Comparison of ENCODE assay signal across 21 cellular contexts in genomic region chr1:30380625-30380984, GRCh38.
A peak's percentile ranks its signal among the peaks of the same experiment; 100 is the strongest.
DNase-seq lines count a peak whose midpoint lies in the region; ATAC-seq and TF ChIP-seq lines count a peak whose summit lies in the region.
"Had no signal": no experiment of that assay in that cellular context is flagged by ENCODE, and none has a peak within 500 bp of the region (broad histone marks: within the 10 kb centered on the region; RNA-seq: fewer than 3 reads in every experiment).

No MANE protein-coding gene starts in this region.

- H3K27ac Mint-ChIP-seq in CD14-positive monocyte, result no peak overlapping the region
- H3K27ac Mint-ChIP-seq in mesothelial cell of epicardium, result no peak overlapping the region
- no peak overlapping the region for H3K27ac Mint-ChIP-seq in immature natural killer cell
- H3K27ac Mint-ChIP-seq: activated naive CD8-positive, alpha-beta T cell treated with anti-CD3 and anti-CD28 coated beads, Interleukin-2, amount 10 ng/mL, durations not matched to agents 7 days and 5 days; activated T-cell treated with anti-CD3 and anti-CD28 coated beads, Interleukin-2, amount 50 U/mL, for 24 hours; dendritic cell treated with granulocyte-macrophage colony-stimulating factor and Interleukin-4, amounts not matched to agents 40 ng/mL and 50 ng/mL, for 4 days; memory B cell; T-helper 1 cell treated with Interleukin-12 subunit alpha and Interleukin-12 subunit beta and Interleukin-4 antibody, amounts not matched to agents 30 μg/mL and 1 μg/mL, for 36 hours had no signal

- no peak for DNase-seq in CD14-positive monocyte (ENCODE audit: low spot score)
- DNase-seq in GM13977 (ENCODE audit: low spot score), result no peak
- no peak for DNase-seq in PC-9
- DNase-seq in mesothelial cell of epicardium (ENCODE audit: low spot score in 2 of 2, unreplicated experiment in 2 of 2), result no peak
- DNase-seq in immature natural killer cell, result no peak
- DNase-seq: activated gamma-delta T cell; psoas muscle; stimulated activated naive CD4-positive, alpha-beta T cell treated with Interleukin-2 at 50 U/mL for 16 hours had no signal

- H3K4me3 Mint-ChIP-seq in CD14-positive monocyte, result no peak overlapping the region
- H3K4me3 Mint-ChIP-seq in mesothelial cell of epicardium, result no peak overlapping the region
- no peak overlapping the region for H3K4me3 Mint-ChIP-seq in immature natural killer cell
- H3K4me3 Mint-ChIP-seq: activated naive CD8-positive, alpha-beta T cell treated with anti-CD3 and anti-CD28 coated beads, Interleukin-2, amount 10 ng/mL, durations not matched to agents 7 days and 5 days; activated T-cell treated with anti-CD3 and anti-CD28 coated beads, Interleukin-2, amount 50 U/mL, for 24 hours; CD8-positive, alpha-beta memory T cell; dendritic cell treated with granulocyte-macrophage colony-stimulating factor and Interleukin-4, amounts not matched to agents 40 ng/mL and 50 ng/mL, for 4 days; memory B cell; T-helper 1 cell treated with Interleukin-12 subunit alpha and Interleukin-12 subunit beta and Interleukin-4 antibody, amounts not matched to agents 30 μg/mL and 1 μg/mL, for 36 hours had no signal

- no peak overlapping the region for H3K4me3 ChIP-seq in PC-9
- H3K4me3 ChIP-seq: ascending aorta, esophagus muscularis mucosa, hepatocyte, Peyer's patch, psoas muscle had no signal

- in situ Hi-C loops in GM13977 (cut with MboI; ENCODE audit: low pct_unique_long_range_greater_than_20kb, low sequenced_read_pairs, unreplicated experiment), result no loop called here

- TF ChIP-seq CTCF in CD14-positive monocyte (IDR thresholded peaks at IDR 0.05) (peak; percentile 68), GM13977 (IDR thresholded peaks at IDR 0.05; ENCODE audit: extremely low read depth, insufficient read depth, missing control alignments) (peak; percentile 13), PC-9 (conservative IDR thresholded peaks at IDR 0.05) (peak; percentile 23; the same call in 1 of the 2 replicates), mesothelial cell of epicardium (IDR thresholded peaks at IDR 0.05; ENCODE audit: unreplicated experiment) (peak; percentile 6)

- no TSS peak for BruUV-seq in PC-9 (replicated peaks; lab: Mats Ljungman, UMichigan)

- no peaks in the 10 kb centered on the region for H3K79me2 ChIP-seq in PC-9 (ENCODE audit: low read depth)
- H3K79me2 ChIP-seq: hepatocyte had no signal

- H4K20me1 ChIP-seq in PC-9 (ENCODE audit: insufficient read depth), result no peaks in the 10 kb centered on the region

- H3K9me3 ChIP-seq in PC-9 (ENCODE audit: insufficient read depth, low read depth), result no peaks in the 10 kb centered on the region
- H3K9me3 ChIP-seq: ascending aorta, esophagus muscularis mucosa, Peyer's patch, psoas muscle had no signal

- H3F3A ChIP-seq in PC-9 (ENCODE audit: insufficient read depth, low read depth), result no peaks in the 10 kb centered on the region

- H3K4me1 ChIP-seq in PC-9 (replicated peaks; ENCODE audit: insufficient read depth), result no peaks in the 10 kb centered on the region
- H3K4me1 ChIP-seq: ascending aorta, Peyer's patch, psoas muscle had no signal

- POLR2A ChIA-PET in PC-9 (lab: Charles Lee; ENCODE audit: unreplicated experiment), result no interaction called here

- no peaks in the 10 kb centered on the region for H3K36me3 Mint-ChIP-seq in CD14-positive monocyte
- H3K36me3 Mint-ChIP-seq in mesothelial cell of epicardium, result no peaks in the 10 kb centered on the region
- no peaks in the 10 kb centered on the region for H3K36me3 Mint-ChIP-seq in immature natural killer cell
- H3K36me3 Mint-ChIP-seq: activated naive CD8-positive, alpha-beta T cell treated with anti-CD3 and anti-CD28 coated beads, Interleukin-2, amount 10 ng/mL, durations not matched to agents 7 days and 5 days; CD8-positive, alpha-beta memory T cell; memory B cell had no signal

- intact Hi-C loops in CD14-positive monocyte (cut with micrococcal nuclease), result loop anchor here (5.0 kb wide), 2 partner anchors 588 to 1143 kb away; partner anchors contain the start of gene PTPRU (in 2 of the 2)
- intact Hi-C loops in PC-9 (cut with micrococcal nuclease; ENCODE audit: unreplicated experiment), result loop anchor here (5.0 kb wide), 2 partner anchors 327 to 1038 kb away; no protein-coding TSS in a partner anchor

- CTCF ChIA-PET in PC-9 (lab: Charles Lee), result interaction anchor here (0.5 to 1.5 kb wide), 5 partner anchors 31 to 767 kb away, joined by 3 to 4 read pairs (median 3); no protein-coding TSS in a partner anchor

- H3K9me2 ChIP-seq in PC-9 (ENCODE audit: insufficient read depth), result no peaks in the 10 kb centered on the region

- H3K27me3 Mint-ChIP-seq in CD14-positive monocyte (ENCODE audit: low read depth in 3 of 3), result peaks cover 3 to 9% (median 7%) of the 10 kb centered on the region in 3 donors
- H3K27me3 Mint-ChIP-seq in mesothelial cell of epicardium (ENCODE audit: low read depth), result peaks cover 24% of the 10 kb centered on the region
- peaks cover 2 to 8% (median 2%) of the 10 kb centered on the region in 3 donors for H3K27me3 Mint-ChIP-seq in immature natural killer cell (ENCODE audit: low read depth in 3 of 3)

- no peak overlapping the region for H3K27ac ChIP-seq in PC-9
- H3K27ac ChIP-seq: ascending aorta, esophagus muscularis mucosa, HL-60, Peyer's patch, psoas muscle had no signal

- H3K4me2 ChIP-seq in PC-9, result no peak overlapping the region
- H3K4me2 ChIP-seq: hepatocyte had no signal

- no peak for ATAC-seq in GM21576 (IDR thresholded peaks at IDR 0.05; ENCODE audit: unreplicated experiment)
- no peak for ATAC-seq in HG03280 (IDR thresholded peaks at IDR 0.05; ENCODE audit: unreplicated experiment)

- H3K4me1 Mint-ChIP-seq in CD14-positive monocyte, result peaks cover 2% of the 10 kb centered on the region
- H3K4me1 Mint-ChIP-seq in mesothelial cell of epicardium, result peaks cover 49% of the 10 kb centered on the region
- no peaks in the 10 kb centered on the region for H3K4me1 Mint-ChIP-seq in immature natural killer cell

- no peak overlapping the region for H2AFZ ChIP-seq in PC-9
- H2AFZ ChIP-seq: hepatocyte had no signal

- no peaks in the 10 kb centered on the region for H3K9me3 Mint-ChIP-seq in CD14-positive monocyte
- H3K9me3 Mint-ChIP-seq in mesothelial cell of epicardium, result no peaks in the 10 kb centered on the region
- H3K9me3 Mint-ChIP-seq in immature natural killer cell, result peaks cover 0 to 2% (median 0%) of the 10 kb centered on the region in 6 donors
- H3K9me3 Mint-ChIP-seq: activated naive CD8-positive, alpha-beta T cell treated with anti-CD3 and anti-CD28 coated beads, Interleukin-2, amount 10 ng/mL, durations not matched to agents 7 days and 5 days; activated T-cell treated with anti-CD3 and anti-CD28 coated beads, Interleukin-2, amount 50 U/mL, for 24 hours; CD8-positive, alpha-beta memory T cell; dendritic cell treated with granulocyte-macrophage colony-stimulating factor and Interleukin-4, amounts not matched to agents 40 ng/mL and 50 ng/mL, for 4 days; memory B cell; T-helper 1 cell treated with Interleukin-12 subunit alpha and Interleukin-12 subunit beta and Interleukin-4 antibody, amounts not matched to agents 30 μg/mL and 1 μg/mL, for 36 hours had no signal

- no peaks in the 10 kb centered on the region for H3K36me3 ChIP-seq in PC-9 (ENCODE audit: low read depth)
- H3K36me3 ChIP-seq: ascending aorta, esophagus muscularis mucosa, Peyer's patch had no signal

- peaks cover 19% of the 10 kb centered on the region; the same call in 1 of the 2 replicates for H3K27me3 ChIP-seq in PC-9 (ENCODE audit: insufficient read depth, low read depth)
- H3K27me3 ChIP-seq: ascending aorta, hepatocyte, Peyer's patch had no signal

Comparison
In these comparisons a context has a peak if more than half of its experiments do, and no peak if none do; other contexts are left out.
1. CTCF ChIP-seq: peak in every context shown above with its lines; median percentile 68 in CD14-positive monocyte; 23 in PC-9; 13 in GM13977; 6 in mesothelial cell of epicardium.